In genomic region chr10:49012603-49013002, GRCh38 we compare ENCODE assay signal across 23 cellular contexts.
"Had no signal": no experiment of that assay in that cellular context is flagged by ENCODE, and none has a peak within 500 bp of the region (broad histone marks: within the 10 kb centered on the region; RNA-seq: fewer than 3 reads in every experiment).

No MANE protein-coding gene starts in this region.

- H3K4me2 ChIP-seq: hepatocyte had no signal

- H3K27ac ChIP-seq: hepatocyte, left ventricle myocardium inferior, lower lobe of right lung, psoas muscle, sigmoid colon, uterus had no signal

- FAIRE-seq: colon, kidney had no signal

- H3K4me1 ChIP-seq: uterus had no signal

- H3K36me3 Mint-ChIP-seq: memory B cell, naive B cell had no signal

- H3K36me3 ChIP-seq: lower lobe of right lung, sigmoid colon, uterus had no signal

- DNase-seq: dermis blood vessel endothelial cell; effector CD4-positive, alpha-beta T cell; foreskin melanocyte; head of caudate nucleus; kidney; left cardiac atrium; left ventricle myocardium inferior; lower lobe of right lung; midbrain; naive B cell; psoas muscle; retina; sigmoid colon; stimulated activated CD4-positive, alpha-beta T cell treated with anti-CD3 and anti-CD28 coated beads, Interleukin-12 subunit alpha, Interleukin-12 subunit beta, amount 100 ng/mL, for 4 hours; stimulated activated CD4-positive, alpha-beta T cell treated with anti-CD3 and anti-CD28 coated beads, Interleukin-2, amount 100 ng/mL, for 48 hours; stimulated activated naive CD4-positive, alpha-beta T cell treated with Interleukin-2 at 50 U/mL for 16 hours; trophoblast cell; uterus had no signal

- H3K4me3 ChIP-seq: hepatocyte, left ventricle myocardium inferior, lower lobe of right lung, psoas muscle, sigmoid colon, skin epidermis, uterus had no signal

- ATAC-seq: left cardiac atrium, lower lobe of right lung, psoas muscle had no signal

- H3K9me3 Mint-ChIP-seq: memory B cell, naive B cell, nephron had no signal

- H2AFZ ChIP-seq: hepatocyte had no signal

- H3K4me1 Mint-ChIP-seq: memory B cell, naive B cell had no signal

- H3K4me3 Mint-ChIP-seq: memory B cell, nephron had no signal

- H3K9me3 ChIP-seq: left ventricle myocardium inferior, lower lobe of right lung, psoas muscle, sigmoid colon, uterus had no signal

- H3K27ac Mint-ChIP-seq: memory B cell had no signal

- H3K79me2 ChIP-seq: hepatocyte had no signal

- H3K27me3 ChIP-seq: hepatocyte, sigmoid colon, uterus had no signal
